ENCODE assay signal across 22 cellular contexts in the genomic region with DNA sequence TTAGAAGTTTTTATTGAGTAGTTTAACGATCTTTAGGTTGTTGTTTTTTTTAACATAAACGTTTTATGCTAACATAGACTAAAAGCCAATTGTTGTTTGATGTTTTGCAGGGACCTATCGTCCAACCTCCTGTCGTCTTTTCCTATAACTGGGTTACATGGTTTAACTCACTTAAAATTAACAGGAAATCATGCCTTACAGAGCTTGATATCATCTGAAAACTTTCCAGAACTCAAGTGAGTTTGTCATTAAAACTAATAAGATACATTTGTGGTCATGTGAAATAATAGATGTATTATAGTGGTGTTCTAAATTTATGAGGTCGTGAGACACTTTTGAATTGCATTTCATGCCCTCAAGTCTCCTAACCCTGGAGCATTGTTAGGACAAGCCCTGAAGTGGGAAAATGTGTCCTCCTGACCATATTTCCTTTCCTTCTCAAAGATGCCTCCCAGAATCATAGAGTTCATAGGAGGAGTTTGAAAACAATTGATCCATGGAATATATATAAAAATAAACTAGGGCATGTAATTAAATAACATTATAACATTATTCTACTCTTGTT.
"Had no signal": no experiment of that assay in that cellular context is flagged by ENCODE, and none has a peak within 500 bp of the region (broad histone marks: within the 10 kb centered on the region; RNA-seq: fewer than 3 reads in every experiment).

No MANE protein-coding gene starts in this region.

- H3K4me2 ChIP-seq: KMS-11 had no signal

- H3K9ac ChIP-seq: KMS-11 had no signal

- DNase-seq: activated CD4-positive, alpha-beta T cell treated with anti-CD3 and anti-CD28 coated beads for 36 hours; activated CD4-positive, alpha-beta T cell treated with anti-CD3 and anti-CD28 coated beads, Interleukin-2, amount 10 ng/mL, durations not matched to agents 7 days and 5 days; activated CD4-positive, alpha-beta T cell treated with anti-CD3 and anti-CD28 coated beads, Interleukin-2, amount 50 U/mL, for 48 hours; activated CD8-positive, alpha-beta memory T cell treated with anti-CD3 and anti-CD28 coated beads, Interleukin-2, amount 50 U/mL, for 4 hours; activated CD8-positive, alpha-beta T cell treated with anti-CD3 and anti-CD28 coated beads, Interleukin-2, amount 10 ng/mL, durations not matched to agents 7 days and 5 days; activated naive CD4-positive, alpha-beta T cell treated with anti-CD3 and anti-CD28 coated beads, Interleukin-2, amount 10 ng/mL, durations not matched to agents 7 days and 5 days; activated naive CD8-positive, alpha-beta T cell treated with anti-CD3 and anti-CD28 coated beads, Interleukin-2, amount 50 U/mL, for 24 hours; activated T-cell treated with anti-CD3 and anti-CD28 coated beads for 4 hours; activated T-cell treated with anti-CD3 and anti-CD28 coated beads, Interleukin-2, amount 50 U/mL, for 4 hours; anterior cingulate cortex; central memory CD4-positive, alpha-beta T cell; NCI-H1092 treated with DMSO at 0.1 percent for 48 hours; NCI-H146; NCI-H187; NCI-H2029 treated with DMSO at 0.1 percent for 48 hours; NCI-H2107; NCI-H226; NCI-H446 treated with DMSO at 0.1 percent for 48 hours; Right ventricle myocardium superior had no signal

- H3K27ac ChIP-seq: KMS-11 had no signal

- ATAC-seq: activated CD4-positive, alpha-beta T cell treated with anti-CD3 and anti-CD28 coated beads for 36 hours; activated CD4-positive, CD25-positive, alpha-beta regulatory T cell treated with anti-CD3 and anti-CD28 coated beads, Interleukin-2, amount 50 U/mL, for 24 hours; activated CD8-positive, alpha-beta T cell treated with anti-CD3 and anti-CD28 coated beads, Interleukin-2, amount 10 ng/mL, durations not matched to agents 7 days and 5 days; activated naive CD8-positive, alpha-beta T cell treated with anti-CD3 and anti-CD28 coated beads, Interleukin-2, amount 50 U/mL, for 24 hours; activated T-cell treated with anti-CD3 and anti-CD28 coated beads, Interleukin-2, amount 50 U/mL, for 4 hours; WTC11 had no signal
